10 cellular contexts compared by ENCODE assay signal in the genomic region with DNA sequence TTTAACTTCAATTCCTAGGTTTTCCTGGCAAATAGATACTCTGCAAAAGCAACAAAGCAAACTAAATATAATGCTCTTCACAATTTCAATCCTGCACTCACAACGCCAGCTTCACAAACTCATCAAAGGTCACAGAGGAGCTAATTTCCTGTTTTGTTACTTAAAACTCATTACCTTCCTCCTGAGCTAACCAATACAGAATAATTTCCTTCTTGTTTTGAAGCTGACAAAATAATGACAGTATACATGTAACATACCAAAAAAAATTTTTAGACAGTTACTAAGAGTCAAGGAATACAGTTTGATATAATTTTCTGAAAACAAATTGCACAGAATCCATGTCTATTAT. TPM values are rescaled to one million over a fixed set of nuclear protein-coding genes. Genes with fewer than 3 reads are reported as not detected.
A peak's percentile ranks its signal among the peaks of the same experiment; 100 is the strongest.
DNase-seq lines count a peak whose midpoint lies in the region; ATAC-seq, FAIRE-seq and TF ChIP-seq lines count a peak whose summit lies in the region.
"Had no signal": no experiment of that assay in that cellular context is flagged by ENCODE, and none has a peak within 500 bp of the region (broad histone marks: within the 10 kb centered on the region; RNA-seq: fewer than 3 reads in every experiment).

No MANE protein-coding gene starts in this region.

- no peak overlapping the region for H3K4me3 ChIP-seq in cardiac muscle cell
- H3K4me3 ChIP-seq in keratinocyte (ENCODE audit: control insufficient read depth in 2 of 3, extremely low read depth in 1 of 3, insufficient read depth in 2 of 3, low read depth in 1 of 3, low read length in 3 of 3): no peak overlapping the region
- H3K4me3 ChIP-seq in thyroid gland (replicated peaks in 1 of 3): no peak overlapping the region

- H3K9me3 ChIP-seq in cardiac muscle cell (ENCODE audit: low read depth) (no peaks in the 10 kb centered on the region), keratinocyte (ENCODE audit: control insufficient read depth, low read depth, low read length) (no peaks in the 10 kb centered on the region), thyroid gland (no peaks in the 10 kb centered on the region)

- no peak for DNase-seq in cardiac muscle cell (ENCODE audit: low read depth in 1 of 2, low spot score in 1 of 2)
- DNase-seq in cardiac septum (ENCODE audit: low spot score): no peak
- DNase-seq in WTC11 (ENCODE audit: low spot score): no peak
- DNase-seq in keratinocyte (ENCODE audit: low read depth, low spot score): no peak
- no peak for DNase-seq in thyroid gland
- no peak for DNase-seq in NCI-H526 treated with DMSO at 0.1 percent for 48 hours (lab: John Stamatoyannopoulos, UW)
- DNase-seq in NCI-H2107 treated with DMSO at 0.1 percent for 48 hours (lab: John Stamatoyannopoulos, UW; ENCODE audit: unreplicated experiment): no peak
- DNase-seq: SW 1271 had no signal

- TF ChIP-seq POLR2A in thyroid gland (IDR thresholded peaks at IDR 0.05): no peak

- ATAC-seq in WTC11: no peak
- ATAC-seq in GM18498 (IDR thresholded peaks at IDR 0.05; ENCODE audit: unreplicated experiment): no peak

- peak overlapping the region; percentile 51 for H3K27ac ChIP-seq in cardiac muscle cell
- H3K27ac ChIP-seq in keratinocyte (ENCODE audit: control insufficient read depth, insufficient read depth, low read length): no peak overlapping the region
- H3K27ac ChIP-seq in thyroid gland: peak overlapping the region; percentile 55 to 71 (median 56)
- H3K27ac ChIP-seq: KMS-11 had no signal

- H2AFZ ChIP-seq in keratinocyte (ENCODE audit: control insufficient read depth, low read length): peak overlapping the region; percentile 33

- H3K4me1 ChIP-seq in cardiac muscle cell (ENCODE audit: low read depth) (peaks cover 8% of the 10 kb centered on the region), keratinocyte (ENCODE audit: control insufficient read depth, extremely low read depth, insufficient read depth, low read length) (peaks cover 15% of the 10 kb centered on the region), thyroid gland (peaks cover 20 to 28% of the 10 kb centered on the region in 2 donors)

- H3K4me2 ChIP-seq in keratinocyte (ENCODE audit: control insufficient read depth, extremely low read depth, insufficient read depth, low read depth, low read length): peak overlapping the region; percentile 11
- H3K4me2 ChIP-seq: KMS-11 had no signal

- CTCF ChIA-PET in WTC11 (lab: Charles Lee): interaction anchor here (0.5 to 1.5 kb wide), 4 partner anchors 17 to 1564 kb away, joined by 3 to 6 read pairs (median 4); no protein-coding TSS in a partner anchor

- intact Hi-C loops in cardiac septum (cut with DNase I): loop anchor here (1.0 kb wide), 1 partner anchor 61 kb away; the partner anchor contains the start of gene MRPL1
- intact Hi-C loops in thyroid gland (cut with DNase I): no loop called here

- H3K36me3 ChIP-seq in cardiac muscle cell (no peaks in the 10 kb centered on the region), keratinocyte (ENCODE audit: control insufficient read depth in 2 of 2, extremely low read depth in 1 of 2, insufficient read depth in 2 of 2, low read length in 2 of 2) (no peaks in the 10 kb centered on the region), thyroid gland (no peaks in the 10 kb centered on the region)

- H3K4me3 Mint-ChIP-seq in WTC11: no peak overlapping the region

- no peak overlapping the region for H3K9ac ChIP-seq in keratinocyte (ENCODE audit: control insufficient read depth, extremely low read depth, insufficient read depth, low read length)
- H3K9ac ChIP-seq: KMS-11 had no signal

- H3K27me3 Mint-ChIP-seq in WTC11 (ENCODE audit: low read depth): no peaks in the 10 kb centered on the region

- 12 to 24% methylated on average over 1 of the region's 1 CpG for WGBS in thyroid gland, 2 donors

- H3K9me1 ChIP-seq in keratinocyte (ENCODE audit: control insufficient read depth, extremely low read depth, insufficient read depth, low read length): no peaks in the 10 kb centered on the region

- no peaks in the 10 kb centered on the region for H4K20me1 ChIP-seq in keratinocyte (ENCODE audit: control insufficient read depth, extremely low read depth, insufficient read depth, low read length)

- H3K9me3 Mint-ChIP-seq in WTC11: peaks cover 3% of the 10 kb centered on the region

- POLR2A ChIA-PET in WTC11 (lab: Charles Lee): no interaction called here

- peak; percentile 51 for FAIRE-seq in keratinocyte (lab: Jason Lieb, UNC)

- dilution Hi-C loops in keratinocyte (cut with MboI; ENCODE audit: extremely low pct_ligation_motif_present, low sequenced_read_pairs): no loop called here

- H3K4me1 Mint-ChIP-seq in WTC11: peaks cover 13% of the 10 kb centered on the region

- 0 out of 2 replicates have a peak, but pooled peaks cover 3% of the 10 kb centered on the region for H3K36me3 Mint-ChIP-seq in WTC11

- TF ChIP-seq CTCF in cardiac muscle cell (IDR thresholded peaks at IDR 0.05; ENCODE audit: low read depth, low read length): no peak
- no peak for TF ChIP-seq CTCF in WTC11 (IDR thresholded peaks at IDR 0.05)
- TF ChIP-seq CTCF in keratinocyte (optimal IDR thresholded peaks at IDR 0.05 in 1 of 3, IDR thresholded peaks at IDR 0.05 in 1 of 3, conservative IDR thresholded peaks at IDR 0.05 in 1 of 3; ENCODE audit: extremely low read depth in 1 of 3, insufficient read depth in 2 of 3, low read length in 3 of 3): no peak
- no peak for TF ChIP-seq CTCF in thyroid gland (IDR thresholded peaks at IDR 0.05)

- peak overlapping the region; percentile 5 for H3K27ac Mint-ChIP-seq in WTC11

- peaks cover 69% of the 10 kb centered on the region for H3K79me2 ChIP-seq in keratinocyte (ENCODE audit: control insufficient read depth, insufficient read depth, low read length)

- H3K27me3 ChIP-seq in cardiac muscle cell: no peaks in the 10 kb centered on the region
- H3K27me3 ChIP-seq in keratinocyte (ENCODE audit: control insufficient read depth, extremely low read depth, insufficient read depth, low read length): no peaks in the 10 kb centered on the region
- no peaks in the 10 kb centered on the region for H3K27me3 ChIP-seq in thyroid gland

TF ChIP-seq in WTC11, 78 proteins besides CTCF, POLR2A, EP300 and RAD21 (continues in another document):
- TF ChIP-seq, protein P1, sequence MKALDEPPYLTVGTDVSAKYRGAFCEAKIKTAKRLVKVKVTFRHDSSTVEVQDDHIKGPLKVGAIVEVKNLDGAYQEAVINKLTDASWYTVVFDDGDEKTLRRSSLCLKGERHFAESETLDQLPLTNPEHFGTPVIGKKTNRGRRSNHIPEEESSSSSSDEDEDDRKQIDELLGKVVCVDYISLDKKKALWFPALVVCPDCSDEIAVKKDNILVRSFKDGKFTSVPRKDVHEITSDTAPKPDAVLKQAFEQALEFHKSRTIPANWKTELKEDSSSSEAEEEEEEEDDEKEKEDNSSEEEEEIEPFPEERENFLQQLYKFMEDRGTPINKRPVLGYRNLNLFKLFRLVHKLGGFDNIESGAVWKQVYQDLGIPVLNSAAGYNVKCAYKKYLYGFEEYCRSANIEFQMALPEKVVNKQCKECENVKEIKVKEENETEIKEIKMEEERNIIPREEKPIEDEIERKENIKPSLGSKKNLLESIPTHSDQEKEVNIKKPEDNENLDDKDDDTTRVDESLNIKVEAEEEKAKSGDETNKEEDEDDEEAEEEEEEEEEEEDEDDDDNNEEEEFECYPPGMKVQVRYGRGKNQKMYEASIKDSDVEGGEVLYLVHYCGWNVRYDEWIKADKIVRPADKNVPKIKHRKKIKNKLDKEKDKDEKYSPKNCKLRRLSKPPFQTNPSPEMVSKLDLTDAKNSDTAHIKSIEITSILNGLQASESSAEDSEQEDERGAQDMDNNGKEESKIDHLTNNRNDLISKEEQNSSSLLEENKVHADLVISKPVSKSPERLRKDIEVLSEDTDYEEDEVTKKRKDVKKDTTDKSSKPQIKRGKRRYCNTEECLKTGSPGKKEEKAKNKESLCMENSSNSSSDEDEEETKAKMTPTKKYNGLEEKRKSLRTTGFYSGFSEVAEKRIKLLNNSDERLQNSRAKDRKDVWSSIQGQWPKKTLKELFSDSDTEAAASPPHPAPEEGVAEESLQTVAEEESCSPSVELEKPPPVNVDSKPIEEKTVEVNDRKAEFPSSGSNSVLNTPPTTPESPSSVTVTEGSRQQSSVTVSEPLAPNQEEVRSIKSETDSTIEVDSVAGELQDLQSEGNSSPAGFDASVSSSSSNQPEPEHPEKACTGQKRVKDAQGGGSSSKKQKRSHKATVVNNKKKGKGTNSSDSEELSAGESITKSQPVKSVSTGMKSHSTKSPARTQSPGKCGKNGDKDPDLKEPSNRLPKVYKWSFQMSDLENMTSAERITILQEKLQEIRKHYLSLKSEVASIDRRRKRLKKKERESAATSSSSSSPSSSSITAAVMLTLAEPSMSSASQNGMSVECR (CRISPR knock-in tag; IDR thresholded peaks at IDR 0.05; ENCODE audit: borderline replicate concordance): no peak

RNA-seq across cellular contexts. Expression of gene CNOT6L, which starts 17.9 kb away (rescaled TPM):
- total RNA-seq in cardiac muscle cell (6.4 and 10.6 TPM in 2 replicates), cardiac septum (27.2 TPM), WTC11 (2021) (19.5 to 21.6 TPM (median 20.1 TPM) in 3 replicates), thyroid gland (10 to 100 TPM; 22.5 to 44.2 (median 35.5) TPM)
- polyA plus RNA-seq in cardiac muscle cell (6.5 and 7.4 TPM in 2 replicates), keratinocyte (6.5 to 12.0 TPM (median 9.5 TPM) in 3 replicates)
- 15.3 TPM for polyA plus RNA-seq in keratinocyte (2011; ENCODE audit: low read depth)
- 5.9 and 11.9 TPM in 2 replicates for polyA plus RNA-seq in keratinocyte (2011; cell fraction: cytosol; rRNA removed)
- 9.5 and 11.4 TPM in 2 replicates for polyA plus RNA-seq in keratinocyte (2011; cell fraction: nucleus; rRNA removed)
- polyA plus RNA-seq in keratinocyte (2012; ENCODE audit: low replicate concordance): 10.7 and 14.2 TPM in 2 replicates
- polyA minus RNA-seq in keratinocyte: 21.6 to 49.1 TPM (median 22.3 TPM) in 3 replicates
- 8.2 TPM for polyA minus RNA-seq in keratinocyte (2011; cell fraction: cytosol; rRNA and poly(A)+ RNA removed)
- polyA minus RNA-seq in keratinocyte (2011; cell fraction: nucleus; rRNA and poly(A)+ RNA removed): 11.7 and 27.5 TPM in 2 replicates
